ENCODE assay signal across 16 cellular contexts in genomic region chr5:75729321-75729720, GRCh38. TPM values are rescaled to one million over a fixed set of nuclear protein-coding genes. Genes with fewer than 3 reads are reported as not detected.
A peak's percentile ranks its signal among the peaks of the same experiment; 100 is the strongest.
DNase-seq lines count a peak whose midpoint lies in the region; TF ChIP-seq lines count a peak whose summit lies in the region.
"Had no signal": no experiment of that assay in that cellular context is flagged by ENCODE, and none has a peak within 500 bp of the region (broad histone marks: within the 10 kb centered on the region; RNA-seq: fewer than 3 reads in every experiment).

No MANE protein-coding gene starts in this region.

- H3K4me1 Mint-ChIP-seq in Caco-2 (ENCODE audit: low read depth, unreplicated experiment), result no peaks in the 10 kb centered on the region
- H3K4me1 Mint-ChIP-seq: B cell had no signal

- no peak overlapping the region for H3K4me3 Mint-ChIP-seq in Caco-2 (ENCODE audit: unreplicated experiment)
- H3K4me3 Mint-ChIP-seq: B cell; CD4-positive, alpha-beta T cell had no signal

- H3K4me3 ChIP-seq in cardiac fibroblast (replicated peaks in 1 of 2; ENCODE audit: low read depth in 2 of 2, low read length in 2 of 2), result no peak overlapping the region
- H3K4me3 ChIP-seq in transverse colon, result no peak overlapping the region
- H3K4me3 ChIP-seq in Caco-2 (ENCODE audit: low read depth, low read length), result no peak overlapping the region
- no peak overlapping the region for H3K4me3 ChIP-seq in sigmoid colon

- TF ChIP-seq POLR2A in transverse colon (IDR thresholded peaks at IDR 0.05), result no peak
- TF ChIP-seq POLR2A in sigmoid colon (IDR thresholded peaks at IDR 0.05), result no peak

- H3K36me3 Mint-ChIP-seq in Caco-2 (ENCODE audit: insufficient read depth, unreplicated experiment), result no peaks in the 10 kb centered on the region

- H3K27ac ChIP-seq in transverse colon (peak overlapping the region in 1 of 4 donors; percentile 18), sigmoid colon (no peak overlapping the region)

- intact Hi-C loops in transverse colon (cut with DNase I; ENCODE audit: low total_unique reads), result no loop called here
- intact Hi-C loops in Caco-2 (cut with micrococcal nuclease; ENCODE audit: unreplicated experiment), result no loop called here
- intact Hi-C loops in sigmoid colon (cut with DNase I), result no loop called here

- TF ChIP-seq CTCF in cardiac fibroblast (IDR thresholded peaks at IDR 0.05; ENCODE audit: low read depth, low read length) (no peak), transverse colon (IDR thresholded peaks at IDR 0.05) (no peak), Caco-2 (IDR thresholded peaks at IDR 0.05; ENCODE audit: insufficient read depth in 1 of 2, low read depth in 1 of 2, low read length in 1 of 2, severe bottlenecking in 1 of 2, unreplicated experiment in 1 of 2) (no peak), sigmoid colon (IDR thresholded peaks at IDR 0.05) (no peak)

- H3K36me3 ChIP-seq in transverse colon (no peaks in the 10 kb centered on the region), Caco-2 (ENCODE audit: control insufficient read depth, insufficient read depth, low read length) (no peaks in the 10 kb centered on the region), sigmoid colon (no peaks in the 10 kb centered on the region)

- BruUV-seq in Caco-2 (replicated peaks; lab: Mats Ljungman, UMichigan), result no TSS peak

- no peaks in the 10 kb centered on the region for H3K9me3 ChIP-seq in transverse colon
- H3K9me3 ChIP-seq in Caco-2, result no peaks in the 10 kb centered on the region
- no peaks in the 10 kb centered on the region for H3K9me3 ChIP-seq in sigmoid colon

- WGBS in transverse colon (ENCODE audit: low coverage in 1 of 2), 2 donors, result 50 to 60% methylated on average over 2 to 3 of the region's 3 CpGs
- WGBS in sigmoid colon, 2 donors, result 17 to 69% methylated on average over 3 of the region's 3 CpGs

- H3K4me1 ChIP-seq in transverse colon, result no peaks in the 10 kb centered on the region
- H3K4me1 ChIP-seq in Caco-2, result no peaks in the 10 kb centered on the region
- H3K4me1 ChIP-seq in sigmoid colon, result no peaks in the 10 kb centered on the region

- H3K27me3 ChIP-seq in transverse colon (no peaks in the 10 kb centered on the region), Caco-2 (replicated peaks; ENCODE audit: control insufficient read depth, insufficient read depth, low read length) (no peaks in the 10 kb centered on the region), sigmoid colon (peaks cover 0 to 5% (median 0%) of the 10 kb centered on the region in 3 donors)

- in situ Hi-C loops in transverse colon (cut with MboI; ENCODE audit: low pct_ligation_motif_present in 1 of 4, low pct_unique_long_range_greater_than_20kb in 1 of 4, low sequenced_read_pairs in 3 of 4), result loop anchor here in 1 of 4 donors (25.0 kb wide), 1 partner anchor 533 kb away; no protein-coding TSS in a partner anchor

- peak; percentile 14 to 42 for DNase-seq in cardiac fibroblast (ENCODE audit: low read depth in 2 of 2)
- peak; percentile 54 for DNase-seq in globus pallidus (ENCODE audit: low spot score)
- DNase-seq in pons (ENCODE audit: low spot score), result peak; percentile 72
- DNase-seq in transverse colon, result peak; percentile 62
- no peak for DNase-seq in activated CD4-positive, alpha-beta T cell treated with anti-CD3 and anti-CD28 coated beads, Interleukin-2, amount 50 U/mL, for 1 hour
- no peak for DNase-seq in Caco-2
- no peak for DNase-seq in sigmoid colon
- DNase-seq: CD4-positive, alpha-beta T cell; DND-41; GDM1; NCI-H1436; NCI-H2081; NCI-H226; NCI-H69; PC-3 had no signal

- POLR2A ChIA-PET in Caco-2 (lab: Charles Lee), result no interaction called here

- H3K27ac Mint-ChIP-seq in Caco-2 (ENCODE audit: unreplicated experiment), result no peak overlapping the region
- H3K27ac Mint-ChIP-seq: B cell; CD4-positive, alpha-beta T cell had no signal

- CTCF ChIA-PET in Caco-2 (lab: Charles Lee), result no interaction called here

- no peak for TF ChIP-seq EP300 in transverse colon (IDR thresholded peaks at IDR 0.05; ENCODE audit: low read depth)
- TF ChIP-seq EP300 in sigmoid colon (IDR thresholded peaks at IDR 0.05), result no peak

- H3K9me3 Mint-ChIP-seq in Caco-2 (ENCODE audit: unreplicated experiment), result no peaks in the 10 kb centered on the region
- H3K9me3 Mint-ChIP-seq: CD4-positive, alpha-beta T cell had no signal

- peaks cover 5% of the 10 kb centered on the region for H3K27me3 Mint-ChIP-seq in Caco-2 (ENCODE audit: insufficient read depth, unreplicated experiment)

RNA-seq across cellular contexts. Expression of gene POC5, which starts 12.1 kb away (rescaled TPM):
- total RNA-seq in transverse colon (10 to 100 TPM in 3 of 4 donors, 1 to 10 TPM in 1; 5.8 to 13.5 (median 11.1) TPM), Caco-2 (2022) (12.7 and 13.6 TPM in 2 replicates), sigmoid colon (10 to 100 TPM in 2 of 4 donors, 1 to 10 TPM in 2; 7.1 to 16.6 (median 9.7) TPM)
- 1 to 10 TPM; 4.4 to 8.2 (median 7.2) TPM for polyA plus RNA-seq in sigmoid colon

Comparison
In these comparisons a context has a peak if more than half of its experiments do, and no peak if none do; other contexts are left out.
1. DNase-seq: peak in cardiac fibroblast (2 of 2), globus pallidus (single experiment), pons (single experiment) and transverse colon (single experiment); none in activated CD4-positive, alpha-beta T cell treated with anti-CD3 and anti-CD28 coated beads, Interleukin-2, amount 50 U/mL, for 1 hour (single experiment), Caco-2 (0 of 2) and sigmoid colon (single experiment).